In the genomic region with DNA sequence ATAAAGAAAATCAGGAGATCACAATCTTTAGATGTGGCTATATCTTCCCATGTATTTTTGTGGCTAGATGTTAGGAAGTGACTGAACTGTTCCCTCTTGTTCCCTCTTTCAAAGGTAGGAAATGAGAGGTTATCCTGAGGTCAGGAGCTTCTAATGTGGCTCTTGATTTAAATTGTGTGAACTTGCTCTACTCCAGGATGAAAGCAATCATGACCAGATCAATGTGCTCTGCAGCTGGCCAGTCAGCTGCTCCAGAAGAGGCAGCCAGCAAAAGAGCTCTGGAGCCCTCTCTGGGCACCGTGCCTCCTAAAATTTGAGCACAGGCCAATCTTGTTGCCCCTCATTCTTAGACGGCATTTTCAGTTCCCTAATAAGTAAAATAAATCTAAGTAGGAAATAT, we compare ENCODE assay signal across 1 cellular context.
TF ChIP-seq lines count a peak whose summit lies in the region.

No MANE protein-coding gene starts in this region.

TF ChIP-seq in GM23338, 12 proteins besides CTCF, POLR2A, EP300 and RAD21 (continued from another document):
- TF ChIP-seq CREB1 (CRISPR knock-in tag; IDR thresholded peaks at IDR 0.05; ENCODE audit: low read depth) (no peak), ZNF331 (CRISPR knock-in tag; IDR thresholded peaks at IDR 0.05; ENCODE audit: low read depth) (no peak)
